In the genomic region with DNA sequence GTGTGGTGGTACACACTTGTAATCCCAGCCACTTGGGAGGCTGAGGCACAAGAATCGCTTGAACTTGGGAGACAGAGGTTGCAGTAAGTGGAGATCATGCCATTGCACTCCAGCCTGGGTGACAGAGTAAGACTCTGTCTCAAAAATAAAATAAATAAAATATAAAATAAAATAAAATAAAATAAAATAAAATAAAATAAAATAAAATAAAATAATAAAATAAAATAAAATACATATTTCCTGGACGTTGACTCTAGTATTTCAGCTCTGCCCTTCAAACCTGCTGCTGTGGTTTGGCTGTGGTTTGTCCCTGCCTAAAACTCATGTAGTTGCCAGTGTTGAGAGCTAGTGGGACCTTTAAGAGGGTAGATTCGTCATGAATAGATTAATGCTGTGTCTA, we compare ENCODE assay signal across 15 cellular contexts. TPM values are rescaled to one million over a fixed set of nuclear protein-coding genes. Genes with fewer than 3 reads are reported as not detected.
"Had no signal": no experiment of that assay in that cellular context is flagged by ENCODE, and none has a peak within 500 bp of the region (broad histone marks: within the 10 kb centered on the region; RNA-seq: fewer than 3 reads in every experiment).

No MANE protein-coding gene starts in this region.

RNA-seq across cellular contexts. Expression of a gene that starts 45.6 kb away (rescaled TPM):
- total RNA-seq: natural killer cell, occipital lobe, osteoblast, ovary, progenitor cell of endocrine pancreas, psoas muscle, renal cortical epithelial cell, sciatic nerve, smooth muscle cell, spleen, suprapubic skin, transverse colon, upper lobe of right lung, vagina had no signal
- polyA plus RNA-seq: neural cell, ovary, psoas muscle, smooth muscle cell, spleen had no signal
